1 cellular context compared by ENCODE assay signal in genomic region chr14:39266871-39267591, GRCh38.
A peak's percentile ranks its signal among the peaks of the same experiment; 100 is the strongest.
TF ChIP-seq lines count a peak whose summit lies in the region.

No MANE protein-coding gene starts in this region.

TF ChIP-seq in HepG2, 621 proteins besides CTCF, POLR2A, EP300 and RAD21 (continued from another document and continues in another):
- TF ChIP-seq HNF1A (IDR thresholded peaks at IDR 0.05; ENCODE audit: low read depth) (peak; percentile 51), HNF1A (CRISPR knock-in tag; IDR thresholded peaks at IDR 0.05; ENCODE audit: borderline replicate concordance) (peak; percentile 89), ZNF263 (CRISPR knock-in tag; IDR thresholded peaks at IDR 0.05) (peak; percentile 69; the same call in 1 of the 2 replicates), ZNF143 (CRISPR knock-in tag; IDR thresholded peaks at IDR 0.05) (peak; percentile 64), DRAP1 (CRISPR knock-in tag; IDR thresholded peaks at IDR 0.05) (peak; percentile 85), TOE1 (CRISPR knock-in tag; IDR thresholded peaks at IDR 0.05) (peak; percentile 73; the same call in 1 of the 2 replicates), ZNF605 (CRISPR knock-in tag; IDR thresholded peaks at IDR 0.05) (peak; percentile 80), ZBTB26 (CRISPR knock-in tag; IDR thresholded peaks at IDR 0.05; ENCODE audit: borderline replicate concordance) (peak; percentile 1; the same call in 1 of the 2 replicates), ZNF83 (CRISPR knock-in tag; IDR thresholded peaks at IDR 0.05; ENCODE audit: borderline replicate concordance) (peak; percentile 93), ZNF460 (CRISPR knock-in tag; IDR thresholded peaks at IDR 0.05; ENCODE audit: borderline replicate concordance) (0 out of 2 replicates have a peak, but pooled peaks have one; percentile 48), PHB2 (IDR thresholded peaks at IDR 0.05; ENCODE audit: partially characterized antibody) (no peak), ZNF570 (CRISPR knock-in tag; IDR thresholded peaks at IDR 0.05; ENCODE audit: borderline replicate concordance) (0 out of 2 replicates have a peak, but pooled peaks have one; percentile 16), TFDP2 (CRISPR knock-in tag; IDR thresholded peaks at IDR 0.05) (peak; percentile 78), MLX (CRISPR knock-in tag; IDR thresholded peaks at IDR 0.05) (0 out of 2 replicates have a peak, but pooled peaks have one; percentile 33), ZFP82 (CRISPR knock-in tag; IDR thresholded peaks at IDR 0.05; ENCODE audit: borderline replicate concordance) (peak; percentile 82), ZNF382 (CRISPR knock-in tag; IDR thresholded peaks at IDR 0.05; ENCODE audit: borderline replicate concordance) (no peak), ERF (CRISPR knock-in tag; IDR thresholded peaks at IDR 0.05) (peak; percentile 80), ZNF652 (CRISPR knock-in tag; IDR thresholded peaks at IDR 0.05; ENCODE audit: borderline replicate concordance, low read depth) (no peak; the same call in 1 of the 2 replicates), KDM1A (CRISPR knock-in tag; IDR thresholded peaks at IDR 0.05) (peak; percentile 14; the same call in 1 of the 2 replicates), MAFG (CRISPR knock-in tag; IDR thresholded peaks at IDR 0.05) (no peak; the same call in 1 of the 2 replicates), ZNF543 (CRISPR knock-in tag; IDR thresholded peaks at IDR 0.05) (peak; percentile 87), THYN1 (CRISPR knock-in tag; IDR thresholded peaks at IDR 0.05; ENCODE audit: borderline replicate concordance, low read depth) (peak; percentile 86; the same call in 1 of the 2 replicates), FOXA1 (IDR thresholded peaks at IDR 0.05) (no peak), FOXA1 (CRISPR knock-in tag; IDR thresholded peaks at IDR 0.05) (peak; percentile 35), PHF8 (CRISPR knock-in tag; IDR thresholded peaks at IDR 0.05) (peak; percentile 93), TOPORS (CRISPR knock-in tag; IDR thresholded peaks at IDR 0.05) (peak; percentile 97), ZMAT3 (CRISPR knock-in tag; conservative IDR thresholded peaks at IDR 0.05) (peak; percentile 97), BCL6 (CRISPR knock-in tag; IDR thresholded peaks at IDR 0.05) (peak; percentile 70; the same call in 1 of the 2 replicates), ZSCAN25 (CRISPR knock-in tag; IDR thresholded peaks at IDR 0.05) (peak; percentile 11; the same call in 1 of the 2 replicates), SKI (IDR thresholded peaks at IDR 0.05; ENCODE audit: partially characterized antibody) (peak; percentile 9)
- TF ChIP-seq, protein P1, sequence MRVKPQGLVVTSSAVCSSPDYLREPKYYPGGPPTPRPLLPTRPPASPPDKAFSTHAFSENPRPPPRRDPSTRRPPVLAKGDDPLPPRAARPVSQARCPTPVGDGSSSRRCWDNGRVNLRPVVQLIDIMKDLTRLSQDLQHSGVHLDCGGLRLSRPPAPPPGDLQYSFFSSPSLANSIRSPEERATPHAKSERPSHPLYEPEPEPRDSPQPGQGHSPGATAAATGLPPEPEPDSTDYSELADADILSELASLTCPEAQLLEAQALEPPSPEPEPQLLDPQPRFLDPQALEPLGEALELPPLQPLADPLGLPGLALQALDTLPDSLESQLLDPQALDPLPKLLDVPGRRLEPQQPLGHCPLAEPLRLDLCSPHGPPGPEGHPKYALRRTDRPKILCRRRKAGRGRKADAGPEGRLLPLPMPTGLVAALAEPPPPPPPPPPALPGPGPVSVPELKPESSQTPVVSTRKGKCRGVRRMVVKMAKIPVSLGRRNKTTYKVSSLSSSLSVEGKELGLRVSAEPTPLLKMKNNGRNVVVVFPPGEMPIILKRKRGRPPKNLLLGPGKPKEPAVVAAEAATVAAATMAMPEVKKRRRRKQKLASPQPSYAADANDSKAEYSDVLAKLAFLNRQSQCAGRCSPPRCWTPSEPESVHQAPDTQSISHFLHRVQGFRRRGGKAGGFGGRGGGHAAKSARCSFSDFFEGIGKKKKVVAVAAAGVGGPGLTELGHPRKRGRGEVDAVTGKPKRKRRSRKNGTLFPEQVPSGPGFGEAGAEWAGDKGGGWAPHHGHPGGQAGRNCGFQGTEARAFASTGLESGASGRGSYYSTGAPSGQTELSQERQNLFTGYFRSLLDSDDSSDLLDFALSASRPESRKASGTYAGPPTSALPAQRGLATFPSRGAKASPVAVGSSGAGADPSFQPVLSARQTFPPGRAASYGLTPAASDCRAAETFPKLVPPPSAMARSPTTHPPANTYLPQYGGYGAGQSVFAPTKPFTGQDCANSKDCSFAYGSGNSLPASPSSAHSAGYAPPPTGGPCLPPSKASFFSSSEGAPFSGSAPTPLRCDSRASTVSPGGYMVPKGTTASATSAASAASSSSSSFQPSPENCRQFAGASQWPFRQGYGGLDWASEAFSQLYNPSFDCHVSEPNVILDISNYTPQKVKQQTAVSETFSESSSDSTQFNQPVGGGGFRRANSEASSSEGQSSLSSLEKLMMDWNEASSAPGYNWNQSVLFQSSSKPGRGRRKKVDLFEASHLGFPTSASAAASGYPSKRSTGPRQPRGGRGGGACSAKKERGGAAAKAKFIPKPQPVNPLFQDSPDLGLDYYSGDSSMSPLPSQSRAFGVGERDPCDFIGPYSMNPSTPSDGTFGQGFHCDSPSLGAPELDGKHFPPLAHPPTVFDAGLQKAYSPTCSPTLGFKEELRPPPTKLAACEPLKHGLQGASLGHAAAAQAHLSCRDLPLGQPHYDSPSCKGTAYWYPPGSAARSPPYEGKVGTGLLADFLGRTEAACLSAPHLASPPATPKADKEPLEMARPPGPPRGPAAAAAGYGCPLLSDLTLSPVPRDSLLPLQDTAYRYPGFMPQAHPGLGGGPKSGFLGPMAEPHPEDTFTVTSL (CRISPR knock-in tag; IDR thresholded peaks at IDR 0.05; ENCODE audit: borderline replicate concordance), result 0 out of 2 replicates have a peak, but pooled peaks have one; percentile 13
- TF ChIP-seq, protein P2, sequence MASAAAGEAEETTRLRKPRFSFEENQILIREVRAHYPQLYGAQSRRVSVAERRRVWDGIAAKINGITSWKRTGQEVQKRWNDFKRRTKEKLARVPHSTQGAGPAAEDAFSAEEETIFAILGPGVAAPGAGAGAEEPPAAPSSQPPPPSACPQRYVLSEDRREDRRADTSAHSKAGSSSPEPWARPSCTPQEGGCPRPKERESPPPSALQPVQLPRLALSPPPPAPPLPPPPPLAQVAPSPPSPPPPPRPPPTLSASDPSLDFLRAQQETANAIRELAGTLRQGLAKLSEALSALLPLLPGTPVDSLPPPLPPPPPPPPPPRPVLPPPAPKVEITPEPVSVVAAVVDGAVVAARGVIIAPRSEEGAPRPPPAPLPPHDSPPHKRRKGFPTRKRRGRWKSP (CRISPR knock-in tag; IDR thresholded peaks at IDR 0.05), result peak; percentile 98
- TF ChIP-seq, protein P3, sequence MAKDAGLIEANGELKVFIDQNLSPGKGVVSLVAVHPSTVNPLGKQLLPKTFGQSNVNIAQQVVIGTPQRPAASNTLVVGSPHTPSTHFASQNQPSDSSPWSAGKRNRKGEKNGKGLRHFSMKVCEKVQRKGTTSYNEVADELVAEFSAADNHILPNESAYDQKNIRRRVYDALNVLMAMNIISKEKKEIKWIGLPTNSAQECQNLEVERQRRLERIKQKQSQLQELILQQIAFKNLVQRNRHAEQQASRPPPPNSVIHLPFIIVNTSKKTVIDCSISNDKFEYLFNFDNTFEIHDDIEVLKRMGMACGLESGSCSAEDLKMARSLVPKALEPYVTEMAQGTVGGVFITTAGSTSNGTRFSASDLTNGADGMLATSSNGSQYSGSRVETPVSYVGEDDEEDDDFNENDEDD (CRISPR knock-in tag; IDR thresholded peaks at IDR 0.05; ENCODE audit: borderline replicate concordance), result peak; percentile 87; the same call in 1 of the 2 replicates
- TF ChIP-seq, protein P4, sequence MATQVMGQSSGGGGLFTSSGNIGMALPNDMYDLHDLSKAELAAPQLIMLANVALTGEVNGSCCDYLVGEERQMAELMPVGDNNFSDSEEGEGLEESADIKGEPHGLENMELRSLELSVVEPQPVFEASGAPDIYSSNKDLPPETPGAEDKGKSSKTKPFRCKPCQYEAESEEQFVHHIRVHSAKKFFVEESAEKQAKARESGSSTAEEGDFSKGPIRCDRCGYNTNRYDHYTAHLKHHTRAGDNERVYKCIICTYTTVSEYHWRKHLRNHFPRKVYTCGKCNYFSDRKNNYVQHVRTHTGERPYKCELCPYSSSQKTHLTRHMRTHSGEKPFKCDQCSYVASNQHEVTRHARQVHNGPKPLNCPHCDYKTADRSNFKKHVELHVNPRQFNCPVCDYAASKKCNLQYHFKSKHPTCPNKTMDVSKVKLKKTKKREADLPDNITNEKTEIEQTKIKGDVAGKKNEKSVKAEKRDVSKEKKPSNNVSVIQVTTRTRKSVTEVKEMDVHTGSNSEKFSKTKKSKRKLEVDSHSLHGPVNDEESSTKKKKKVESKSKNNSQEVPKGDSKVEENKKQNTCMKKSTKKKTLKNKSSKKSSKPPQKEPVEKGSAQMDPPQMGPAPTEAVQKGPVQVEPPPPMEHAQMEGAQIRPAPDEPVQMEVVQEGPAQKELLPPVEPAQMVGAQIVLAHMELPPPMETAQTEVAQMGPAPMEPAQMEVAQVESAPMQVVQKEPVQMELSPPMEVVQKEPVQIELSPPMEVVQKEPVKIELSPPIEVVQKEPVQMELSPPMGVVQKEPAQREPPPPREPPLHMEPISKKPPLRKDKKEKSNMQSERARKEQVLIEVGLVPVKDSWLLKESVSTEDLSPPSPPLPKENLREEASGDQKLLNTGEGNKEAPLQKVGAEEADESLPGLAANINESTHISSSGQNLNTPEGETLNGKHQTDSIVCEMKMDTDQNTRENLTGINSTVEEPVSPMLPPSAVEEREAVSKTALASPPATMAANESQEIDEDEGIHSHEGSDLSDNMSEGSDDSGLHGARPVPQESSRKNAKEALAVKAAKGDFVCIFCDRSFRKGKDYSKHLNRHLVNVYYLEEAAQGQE (IDR thresholded peaks at IDR 0.05; ENCODE audit: borderline replicate concordance in 1 of 2, low read depth in 1 of 2, low read length in 2 of 2), result peak in 1 of 2 experiments; percentile 37; a peak in 1 of 4 replicates
